Comparison of ENCODE assay signal across 8 cellular contexts in the genomic region with DNA sequence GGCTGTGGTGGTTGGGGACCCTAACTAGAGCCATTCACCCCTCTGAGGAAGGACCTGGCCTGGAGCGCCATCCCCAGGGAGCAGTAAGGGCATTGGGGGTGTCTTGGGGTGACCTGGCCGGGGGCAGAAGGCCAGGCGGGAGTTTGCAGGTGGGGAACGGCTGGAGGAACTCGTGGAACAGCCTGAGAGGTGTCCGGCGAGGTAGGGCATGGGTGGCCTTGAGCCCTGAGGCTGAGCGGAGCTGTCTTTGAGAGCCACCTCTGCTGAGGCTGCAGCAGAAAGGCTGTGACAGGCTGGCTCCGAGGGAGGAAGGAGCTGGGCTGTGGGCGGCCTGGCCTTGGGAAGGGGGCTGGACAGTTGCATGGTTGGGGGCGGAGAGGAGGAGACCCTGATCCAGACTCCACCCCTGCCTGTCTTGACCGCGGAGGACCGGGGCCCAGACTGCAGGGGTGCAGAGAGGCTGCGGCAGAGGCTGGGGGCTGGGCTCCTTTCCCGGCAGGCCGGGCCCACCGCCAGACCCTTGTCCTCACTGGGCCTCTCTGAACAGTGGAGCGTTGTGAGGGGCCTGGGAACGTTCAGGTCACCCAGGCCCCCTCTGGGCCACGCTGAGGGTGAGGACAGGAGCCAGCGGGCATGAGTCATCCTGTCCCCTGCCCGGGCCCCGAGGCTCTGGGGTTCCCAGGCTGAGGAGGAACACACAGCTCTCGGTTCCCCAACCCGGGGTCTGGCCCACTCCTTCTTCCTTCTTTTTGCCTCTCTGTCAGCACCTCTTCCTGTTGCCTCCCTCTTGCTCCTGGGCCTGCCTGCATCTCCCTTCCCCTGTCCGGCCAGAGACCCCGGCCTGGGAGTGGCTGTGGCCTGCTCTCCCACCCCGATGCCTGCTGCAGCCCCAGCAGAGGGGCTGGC. TPM values are rescaled to one million over a fixed set of nuclear protein-coding genes. Genes with fewer than 3 reads are reported as not detected.
DNase-seq lines count a peak whose midpoint lies in the region; ATAC-seq and TF ChIP-seq lines count a peak whose summit lies in the region.

No MANE protein-coding gene starts in this region.

- no peak overlapping the region for H3K4me3 ChIP-seq in brain microvascular endothelial cell (ENCODE audit: low read depth, low read length)

- in situ Hi-C loops in brain microvascular endothelial cell (cut with HindIII; ENCODE audit: low pct_ligation_motif_present, low sequenced_read_pairs), result no loop called here

- TF ChIP-seq CTCF in brain microvascular endothelial cell (IDR thresholded peaks at IDR 0.05; ENCODE audit: low read depth, low read length, missing control alignments), result no peak

- H3K9me3 Mint-ChIP-seq in stimulated activated memory B cell treated with anti-CD40 and anti-IgM and Interleukin-4, amounts not matched to agents 10 μg/mL and 1 μg/mL and 100 μg/mL, for 72 hours, result no peaks in the 10 kb centered on the region

- intact Hi-C loops in left colon (cut with DNase I, micrococcal nuclease), result no loop called here

- H3K27me3 Mint-ChIP-seq in stimulated activated memory B cell treated with anti-CD40 and anti-IgM and Interleukin-4, amounts not matched to agents 10 μg/mL and 1 μg/mL and 100 μg/mL, for 72 hours, result no peaks in the 10 kb centered on the region

- peaks cover 76% of the 10 kb centered on the region for H3K4me1 Mint-ChIP-seq in stimulated activated memory B cell treated with anti-CD40 and anti-IgM and Interleukin-4, amounts not matched to agents 10 μg/mL and 1 μg/mL and 100 μg/mL, for 72 hours

- peak overlapping the region; percentile 59 for H3K4me3 Mint-ChIP-seq in stimulated activated memory B cell treated with anti-CD40 and anti-IgM and Interleukin-4, amounts not matched to agents 10 μg/mL and 1 μg/mL and 100 μg/mL, for 72 hours

- H3K27ac Mint-ChIP-seq in stimulated activated memory B cell treated with anti-CD40 and anti-IgM and Interleukin-4, amounts not matched to agents 10 μg/mL and 1 μg/mL and 100 μg/mL, for 72 hours, result peak overlapping the region; percentile 82

- peak overlapping the region; percentile 62 for H3K27ac ChIP-seq in brain microvascular endothelial cell

- ATAC-seq in GM19043 (IDR thresholded peaks at IDR 0.05; ENCODE audit: low read depth, unreplicated experiment), result peak; percentile 50
- ATAC-seq in left colon, result no peak
- peak; percentile 83 for ATAC-seq in stimulated activated memory B cell treated with anti-CD40 and anti-IgM and Interleukin-4, amounts not matched to agents 10 μg/mL and 1 μg/mL and 100 μg/mL, for 72 hours

- H3K36me3 Mint-ChIP-seq in stimulated activated memory B cell treated with anti-CD40 and anti-IgM and Interleukin-4, amounts not matched to agents 10 μg/mL and 1 μg/mL and 100 μg/mL, for 72 hours, result no peaks in the 10 kb centered on the region

- no peaks in the 10 kb centered on the region for H3K27me3 ChIP-seq in brain microvascular endothelial cell (replicated peaks)

- DNase-seq in AG08396 (ENCODE audit: low spot score), result peak; percentile 61
- peak; percentile 76 for DNase-seq in NOMO-1 treated with dmso at 0.1 percent for 144 hours (lab: John Stamatoyannopoulos, UW; ENCODE audit: unreplicated experiment)
- DNase-seq in brain microvascular endothelial cell, result no peak
- peak; percentile 65 to 71 for DNase-seq in left colon
- DNase-seq in RKO (ENCODE audit: low spot score), result no peak
- DNase-seq in COR-L47 (lab: John Stamatoyannopoulos, UW), result no peak

- H3K36me3 ChIP-seq in brain microvascular endothelial cell (replicated peaks), result no peaks in the 10 kb centered on the region

RNA-seq across cellular contexts. Expression of gene SH3BP2, which starts 8.1 kb away (rescaled TPM):
- total RNA-seq in left colon, result 10 to 100 TPM; 54.3 to 75.2 TPM

RNA-seq across cellular contexts. Expression of gene ADD1, which starts 42.7 kb away (rescaled TPM):
- 100 to 1,000 TPM; 250 to 254 TPM for total RNA-seq in left colon

RNA-seq across cellular contexts. Expression of gene TNIP2, which starts 44.8 kb away (rescaled TPM):
- 10 to 100 TPM; 47.1 to 63.6 TPM for total RNA-seq in left colon

Comparison
In these comparisons a context has a peak if more than half of its experiments do, and no peak if none do; other contexts are left out.
1. DNase-seq: peak in AG08396 (single experiment), NOMO-1 treated with dmso at 0.1 percent for 144 hours (single experiment) and left colon (2 of 2); none in brain microvascular endothelial cell (single experiment), RKO (single experiment) and COR-L47 (single experiment).